In genomic region chr11:46238078-46238966, GRCh38 we compare ENCODE assay signal across 1 cellular context.
TF ChIP-seq lines count a peak whose summit lies in the region.

No MANE protein-coding gene starts in this region.

TF ChIP-seq in HEK293, 187 proteins besides CTCF, POLR2A, EP300 and RAD21 (continued from another document):
- TF ChIP-seq ZNF510 (tag by site-specific recombination; IDR thresholded peaks at IDR 0.05; ENCODE audit: insufficient replicate concordance) (no peak), ZNF596 (tag by site-specific recombination; IDR thresholded peaks at IDR 0.05) (0 out of 2 replicates have a peak, but pooled peaks have one; percentile 25), SP2 (tag by site-specific recombination; IDR thresholded peaks at IDR 0.05) (no peak), OVOL3 (tag by site-specific recombination; IDR thresholded peaks at IDR 0.05) (no peak), ZNF580 (tag by site-specific recombination; IDR thresholded peaks at IDR 0.05) (peak; percentile 70), KLF8 (tag by site-specific recombination; IDR thresholded peaks at IDR 0.05) (no peak), ZNF701 (tag by site-specific recombination; IDR thresholded peaks at IDR 0.05) (no peak), ZNF138 (tag by site-specific recombination; IDR thresholded peaks at IDR 0.05; ENCODE audit: borderline replicate concordance) (no peak), ZNF707 (tag by site-specific recombination; IDR thresholded peaks at IDR 0.05) (no peak), ZNF132 (tag by site-specific recombination; IDR thresholded peaks at IDR 0.05; ENCODE audit: borderline replicate concordance) (no peak), ZNF548 (tag by site-specific recombination; IDR thresholded peaks at IDR 0.05) (no peak), ZNF677 (tag by site-specific recombination; IDR thresholded peaks at IDR 0.05) (0 out of 2 replicates have a peak, but pooled peaks have one; percentile 34), PRDM1 (tag by site-specific recombination; IDR thresholded peaks at IDR 0.05) (no peak), ZNF692 (tag by site-specific recombination; IDR thresholded peaks at IDR 0.05) (no peak), ZSCAN30 (tag by site-specific recombination; IDR thresholded peaks at IDR 0.05) (peak; percentile 39; the same call in 1 of the 2 replicates), ZNF768 (tag by site-specific recombination; IDR thresholded peaks at IDR 0.05) (peak; percentile 98), ZNF175 (tag by site-specific recombination; IDR thresholded peaks at IDR 0.05) (no peak), ZBTB26 (tag by site-specific recombination; optimal IDR thresholded peaks at IDR 0.05) (no peak), ZNF530 (tag by site-specific recombination; IDR thresholded peaks at IDR 0.05; ENCODE audit: low read depth) (no peak), TRIM28 (IDR thresholded peaks at IDR 0.05; ENCODE audit: borderline replicate concordance, low read length) (no peak), ZNF785 (tag by site-specific recombination; IDR thresholded peaks at IDR 0.05) (no peak), ZNF843 (tag by site-specific recombination; IDR thresholded peaks at IDR 0.05) (no peak), ZNF114 (tag by site-specific recombination; IDR thresholded peaks at IDR 0.05) (no peak), KLF9 (tag by site-specific recombination; IDR thresholded peaks at IDR 0.05; ENCODE audit: low read depth) (no peak)
